2 cellular contexts compared by ENCODE assay signal in genomic region chr5:174573210-174574014, GRCh38.
TF ChIP-seq lines count a peak whose summit lies in the region.

No MANE protein-coding gene starts in this region.

TF ChIP-seq in IMR-90, 13 proteins besides CTCF, POLR2A, EP300 and RAD21:
- TF ChIP-seq NFE2L2 (IDR thresholded peaks at IDR 0.05; ENCODE audit: low read depth, low read length) (no peak), FOS (IDR thresholded peaks at IDR 0.05; ENCODE audit: low read depth, low read length) (no peak), RFX5 (IDR thresholded peaks at IDR 0.05; ENCODE audit: low read depth, low read length) (no peak), MXI1 (IDR thresholded peaks at IDR 0.05; ENCODE audit: borderline replicate concordance, low read depth, low read length) (no peak), SMC3 (IDR thresholded peaks at IDR 0.05; ENCODE audit: low read depth, low read length) (no peak), CEBPB (IDR thresholded peaks at IDR 0.05; ENCODE audit: low read depth, low read length) (no peak), MAZ (IDR thresholded peaks at IDR 0.05; ENCODE audit: borderline replicate concordance, low read depth, low read length) (no peak), BHLHE40 (IDR thresholded peaks at IDR 0.05; ENCODE audit: low read depth, low read length) (no peak), CHD1 (IDR thresholded peaks at IDR 0.05; ENCODE audit: low read depth, low read length) (no peak)

TF ChIP-seq in H1, 55 proteins besides CTCF, POLR2A, EP300 and RAD21:
- TF ChIP-seq FOSL1 (IDR thresholded peaks at IDR 0.05; ENCODE audit: insufficient read depth, low read depth, low read length) = no peak
- TF ChIP-seq CHD1 (IDR thresholded peaks at IDR 0.05; ENCODE audit: low read depth, low read length) = no peak
- no peak for TF ChIP-seq JUN (IDR thresholded peaks at IDR 0.05; ENCODE audit: low read depth, low read length)
- TF ChIP-seq E2F6 (IDR thresholded peaks at IDR 0.05) = no peak
- TF ChIP-seq CHD7 (IDR thresholded peaks at IDR 0.05; ENCODE audit: insufficient replicate concordance, low read length) = no peak
- TF ChIP-seq CHD2 (IDR thresholded peaks at IDR 0.05; ENCODE audit: low read length) = no peak
- TF ChIP-seq BACH1 (IDR thresholded peaks at IDR 0.05; ENCODE audit: low read length) = no peak
- no peak for TF ChIP-seq SP1 (IDR thresholded peaks at IDR 0.05; ENCODE audit: low read depth, low read length)
- no peak for TF ChIP-seq HDAC2 (IDR thresholded peaks at IDR 0.05; ENCODE audit: borderline replicate concordance in 1 of 2, low read depth in 2 of 2, low read length in 2 of 2)
- no peak for TF ChIP-seq RNF2 (IDR thresholded peaks at IDR 0.05; ENCODE audit: borderline replicate concordance, low read depth, low read length, missing control alignments, poor library complexity, severe bottlenecking)
- no peak for TF ChIP-seq TAF1 (IDR thresholded peaks at IDR 0.05; ENCODE audit: low read depth, low read length)
- no peak for TF ChIP-seq CBX5 (IDR thresholded peaks at IDR 0.05; ENCODE audit: low read depth, low read length)
- no peak for TF ChIP-seq EGR1 (IDR thresholded peaks at IDR 0.05; ENCODE audit: borderline replicate concordance, low read depth, low read length)
- TF ChIP-seq GABPA (IDR thresholded peaks at IDR 0.05; ENCODE audit: borderline replicate concordance, insufficient read depth, low read length) = no peak
- no peak for TF ChIP-seq CREB1 (IDR thresholded peaks at IDR 0.05)
